Comparison of ENCODE assay signal across 21 cellular contexts in genomic region chr2:120953843-120954584, GRCh38.
DNase-seq lines count a peak whose midpoint lies in the region; FAIRE-seq and TF ChIP-seq lines count a peak whose summit lies in the region.
"Had no signal": no experiment of that assay in that cellular context is flagged by ENCODE, and none has a peak within 500 bp of the region (broad histone marks: within the 10 kb centered on the region; RNA-seq: fewer than 3 reads in every experiment).

No MANE protein-coding gene starts in this region.

- H3K27ac Mint-ChIP-seq in HFFc6 (0 out of 2 replicates have a peak overlapping the region, but pooled peaks have one; percentile 5), endodermal cell (peak overlapping the region; percentile 33)
- H3K27ac Mint-ChIP-seq: B cell had no signal

- 94 to 98% methylated on average over 12 to 16 of the region's 16 CpGs for WGBS in endodermal cell (ENCODE audit: insufficient coverage in 1 of 2, insufficient read length in 1 of 2), 2 experiments

- H3K4me2 ChIP-seq in BLaER1 treated with 17β-estradiol and CSF1 and Interleukin-3, amounts not matched to agents 10 nM and 100 nM: peak overlapping the region in 8 of 11 experiments; percentile 33 to 57 (median 46); a peak in 14 of 22 replicates
- H3K4me2 ChIP-seq: PC-9 had no signal

- H3K27me3 ChIP-seq in BLaER1 treated with 17β-estradiol and CSF1 and Interleukin-3, amounts not matched to agents 10 nM and 100 nM: no peaks in the 10 kb centered on the region
- H3K27me3 ChIP-seq in endodermal cell (ENCODE audit: control insufficient read depth, insufficient read depth, low read length, poor library complexity, severe bottlenecking): no peaks in the 10 kb centered on the region
- H3K27me3 ChIP-seq: SJSA1 had no signal

- FAIRE-seq in urothelium cell line (lab: Jason Lieb, UNC) (peak; percentile 77), D721Med (lab: Jason Lieb, UNC) (no peak)
- FAIRE-seq: GM18507 had no signal

- H3K36me3 Mint-ChIP-seq in HFFc6 (ENCODE audit: low read depth): peaks cover 51% of the 10 kb centered on the region
- no peaks in the 10 kb centered on the region for H3K36me3 Mint-ChIP-seq in endodermal cell (ENCODE audit: low read depth)

- H3K27me3 Mint-ChIP-seq in HFFc6 (ENCODE audit: insufficient read depth) (peaks cover 21% of the 10 kb centered on the region), endodermal cell (ENCODE audit: insufficient read depth) (peaks cover 1% of the 10 kb centered on the region)
- H3K27me3 Mint-ChIP-seq: B cell had no signal

- H3K4me3 Mint-ChIP-seq in HFFc6 (peak overlapping the region; percentile 18; the same call in 1 of the 2 replicates), endodermal cell (no peak overlapping the region)
- H3K4me3 Mint-ChIP-seq: B cell had no signal

- no peak overlapping the region for H3K4me3 ChIP-seq in BLaER1 treated with 17β-estradiol and CSF1 and Interleukin-3, amounts not matched to agents 10 nM and 100 nM
- H3K4me3 ChIP-seq in endodermal cell (ENCODE audit: low read length): no peak overlapping the region
- H3K4me3 ChIP-seq: GM23248, PC-9, SJSA1 had no signal

- H3K9me3 Mint-ChIP-seq in HFFc6 (no peaks in the 10 kb centered on the region; the same call in 1 of the 2 replicates), endodermal cell (no peaks in the 10 kb centered on the region)

- H3K4me1 Mint-ChIP-seq in HFFc6 (ENCODE audit: low read depth) (peaks cover 55% of the 10 kb centered on the region), endodermal cell (no peaks in the 10 kb centered on the region)
- H3K4me1 Mint-ChIP-seq: B cell had no signal

- peaks cover 0 to 4% (median 0%) of the 10 kb centered on the region in 11 experiments; a peak in 1 of 22 replicates for H4K20me1 ChIP-seq in BLaER1 treated with 17β-estradiol and CSF1 and Interleukin-3, amounts not matched to agents 10 nM and 100 nM

- peaks cover 0 to 37% (median 33%) of the 10 kb centered on the region in 10 experiments; a peak in 17 of 20 replicates for H3K4me1 ChIP-seq in BLaER1 treated with 17β-estradiol and CSF1 and Interleukin-3, amounts not matched to agents 10 nM and 100 nM
- H3K4me1 ChIP-seq in endodermal cell (ENCODE audit: control insufficient read depth, insufficient read depth, low read length): no peaks in the 10 kb centered on the region

- no peaks in the 10 kb centered on the region for H3K9me3 ChIP-seq in BLaER1 treated with 17β-estradiol and CSF1 and Interleukin-3, amounts not matched to agents 10 nM and 100 nM (replicated peaks in 1 of 11)
- H3K9me3 ChIP-seq in endodermal cell (ENCODE audit: control insufficient read depth, low read length): no peaks in the 10 kb centered on the region
- H3K9me3 ChIP-seq: SJSA1 had no signal

- TF ChIP-seq CTCF in HFFc6 (IDR thresholded peaks at IDR 0.05) (no peak), endodermal cell (conservative IDR thresholded peaks at IDR 0.05) (no peak), D721Med (IDR thresholded peaks at IDR 0.05; ENCODE audit: insufficient read depth, missing control alignments) (no peak)

- no peaks in the 10 kb centered on the region for H3K36me3 ChIP-seq in BLaER1 treated with 17β-estradiol and CSF1 and Interleukin-3, amounts not matched to agents 10 nM and 100 nM
- H3K36me3 ChIP-seq in endodermal cell (ENCODE audit: control insufficient read depth, insufficient read depth, low read length): no peaks in the 10 kb centered on the region

- H3K9ac ChIP-seq in BLaER1 treated with 17β-estradiol and CSF1 and Interleukin-3, amounts not matched to agents 10 nM and 100 nM: no peak overlapping the region
- no peak overlapping the region for H3K9ac ChIP-seq in endodermal cell (ENCODE audit: extremely low read depth, low read length, poor library complexity, severe bottlenecking)
- H3K9ac ChIP-seq: GM23248 had no signal

- H3K27ac ChIP-seq in BLaER1 treated with 17β-estradiol and CSF1 and Interleukin-3, amounts not matched to agents 10 nM and 100 nM: 0 out of 22 replicates have a peak overlapping the region, but pooled peaks of 1 of the 11 experiments have one; percentile 10
- no peak overlapping the region for H3K27ac ChIP-seq in endodermal cell (ENCODE audit: low read depth, low read length)
- H3K27ac ChIP-seq: GM23248, HL-60, PC-9 had no signal

- DNase-seq in HFFc6: no peak
- DNase-seq in endodermal cell: no peak
- no peak for DNase-seq in urothelium cell line (ENCODE audit: low spot score)
- no peak for DNase-seq in stimulated activated CD8-positive, alpha-beta memory T cell treated with anti-CD3 and anti-CD28 coated beads, Interleukin-4, amount 100 ng/mL, for 48 hours
- no peak for DNase-seq in NCI-H1105 treated with DMSO at 0.1 percent for 48 hours (lab: John Stamatoyannopoulos, UW)
- no peak for DNase-seq in D721Med (ENCODE audit: insufficient read length, low spot score)
- DNase-seq: GM23248, NCI-H1436 treated with DMSO at 0.1 percent for 48 hours, NCI-H187 treated with DMSO at 0.1 percent for 48 hours, NCI-H2171 treated with DMSO at 0.1 percent for 48 hours, NCI-H345, NCI-H510A treated with DMSO at 0.1 percent for 48 hours, PC-9, Right ventricle myocardium superior, RPMI8226, T-helper 1 cell had no signal
